18 cellular contexts compared by ENCODE assay signal in genomic region chr1:178278135-178278534, GRCh38.
DNase-seq lines count a peak whose midpoint lies in the region; ATAC-seq and TF ChIP-seq lines count a peak whose summit lies in the region.
"Had no signal": no experiment of that assay in that cellular context is flagged by ENCODE, and none has a peak within 500 bp of the region (broad histone marks: within the 10 kb centered on the region; RNA-seq: fewer than 3 reads in every experiment).

No MANE protein-coding gene starts in this region.

- POLR2A ChIA-PET in PC-9 (lab: Charles Lee; ENCODE audit: unreplicated experiment), result no interaction called here
- POLR2A ChIA-PET in activated CD8-positive, alpha-beta T cell treated with anti-CD3 and anti-CD28 coated beads, Interleukin-2, amount 10 ng/mL, durations not matched to agents 7 days and 5 days (lab: Charles Lee), result no interaction called here

- H3K4me2 ChIP-seq in PC-9, result no peak overlapping the region

- H3K9me3 Mint-ChIP-seq in activated CD8-positive, alpha-beta T cell treated with anti-CD3 and anti-CD28 coated beads, Interleukin-2, amount 10 ng/mL, durations not matched to agents 7 days and 5 days (ENCODE audit: insufficient read depth), result no peaks in the 10 kb centered on the region
- H3K9me3 Mint-ChIP-seq: activated naive CD4-positive, alpha-beta T cell treated with anti-CD3 and anti-CD28 coated beads for 36 hours had no signal

- DNase-seq in PC-9 (no peak), pons (ENCODE audit: low spot score) (peak; percentile 53), iPS-NIHi7 (ENCODE audit: extremely low spot score) (no peak)
- no peak for DNase-seq in activated CD8-positive, alpha-beta T cell treated with anti-CD3 and anti-CD28 coated beads, Interleukin-2, amount 10 ng/mL, durations not matched to agents 7 days and 5 days
- no peak for DNase-seq in activated CD4-positive, CD25-positive, alpha-beta regulatory T cell (lab: John Stamatoyannopoulos, UW)
- DNase-seq: activated CD4-positive, alpha-beta T cell treated with anti-CD3 and anti-CD28 coated beads for 4 hours; activated naive CD4-positive, alpha-beta T cell treated with anti-CD3 and anti-CD28 coated beads for 36 hours; DMS79; NCI-H1930; NCI-H524 treated with DMSO at 0.1 percent for 48 hours; stimulated activated CD4-positive, alpha-beta T cell treated with anti-CD3 and anti-CD28 coated beads, Interleukin-2, amount 100 ng/mL, for 48 hours; testis had no signal

- H3K4me1 ChIP-seq in HUES48 (ENCODE audit: control insufficient read depth, insufficient read depth, low read length) (peaks cover 77% of the 10 kb centered on the region), PC-9 (replicated peaks; ENCODE audit: insufficient read depth) (peaks cover 27% of the 10 kb centered on the region), esophagus (ENCODE audit: control insufficient read depth in 2 of 2, insufficient read depth in 2 of 2, low read length in 1 of 2) (no peaks in the 10 kb centered on the region)
- H3K4me1 ChIP-seq: testis had no signal

- CTCF ChIA-PET in PC-9 (lab: Charles Lee), result no interaction called here
- CTCF ChIA-PET in activated CD8-positive, alpha-beta T cell treated with anti-CD3 and anti-CD28 coated beads, Interleukin-2, amount 10 ng/mL, durations not matched to agents 7 days and 5 days (lab: Charles Lee), result no interaction called here

- H3K36me3 Mint-ChIP-seq in activated CD8-positive, alpha-beta T cell treated with anti-CD3 and anti-CD28 coated beads, Interleukin-2, amount 10 ng/mL, durations not matched to agents 7 days and 5 days (ENCODE audit: low read depth), result no peaks in the 10 kb centered on the region

- H3K9me2 ChIP-seq in PC-9 (ENCODE audit: insufficient read depth), result no peaks in the 10 kb centered on the region

- no peak overlapping the region for H3K27ac Mint-ChIP-seq in activated CD8-positive, alpha-beta T cell treated with anti-CD3 and anti-CD28 coated beads, Interleukin-2, amount 10 ng/mL, durations not matched to agents 7 days and 5 days
- H3K27ac Mint-ChIP-seq: activated naive CD4-positive, alpha-beta T cell treated with anti-CD3 and anti-CD28 coated beads for 36 hours had no signal

- peak overlapping the region; percentile 10 for H3K27ac ChIP-seq in HUES48 (ENCODE audit: low read depth, low read length)
- peak overlapping the region; percentile 26 for H3K27ac ChIP-seq in PC-9
- H3K27ac ChIP-seq in esophagus (ENCODE audit: low read depth in 2 of 2, low read length in 1 of 2), result peak overlapping the region; percentile 69 to 80
- H3K27ac ChIP-seq: right atrium auricular region, testis had no signal

- 57 to 82% methylated on average over 3 of the region's 3 CpGs for WGBS in esophagus, 2 donors

- H3K36me3 ChIP-seq in HUES48 (ENCODE audit: control insufficient read depth, insufficient read depth, low read length) (no peaks in the 10 kb centered on the region), PC-9 (ENCODE audit: low read depth) (no peaks in the 10 kb centered on the region), esophagus (ENCODE audit: control insufficient read depth in 2 of 2, insufficient read depth in 2 of 2, low read length in 1 of 2) (no peaks in the 10 kb centered on the region)
- H3K36me3 ChIP-seq: right atrium auricular region had no signal

- H3K9ac ChIP-seq in HUES48 (ENCODE audit: low read depth, low read length), result no peak overlapping the region

- H3K79me2 ChIP-seq in PC-9 (ENCODE audit: low read depth), result peaks cover 23% of the 10 kb centered on the region

- H2AFZ ChIP-seq in PC-9, result no peak overlapping the region

- no peaks in the 10 kb centered on the region for H3K4me1 Mint-ChIP-seq in activated CD8-positive, alpha-beta T cell treated with anti-CD3 and anti-CD28 coated beads, Interleukin-2, amount 10 ng/mL, durations not matched to agents 7 days and 5 days (ENCODE audit: low read depth)

- TF ChIP-seq CTCF in PC-9 (conservative IDR thresholded peaks at IDR 0.05), result no peak

- ATAC-seq in activated CD8-positive, alpha-beta T cell treated with anti-CD3 and anti-CD28 coated beads, Interleukin-2, amount 10 ng/mL, durations not matched to agents 7 days and 5 days, result no peak
- ATAC-seq in HG02885 (IDR thresholded peaks at IDR 0.05; ENCODE audit: poor library complexity, unreplicated experiment), result no peak

- no peaks in the 10 kb centered on the region for H3K27me3 Mint-ChIP-seq in activated CD8-positive, alpha-beta T cell treated with anti-CD3 and anti-CD28 coated beads, Interleukin-2, amount 10 ng/mL, durations not matched to agents 7 days and 5 days (ENCODE audit: low read depth)

- H3K9me3 ChIP-seq in HUES48 (ENCODE audit: control insufficient read depth, insufficient read depth, low read length), result peaks cover 8% of the 10 kb centered on the region; the same call in 1 of the 2 replicates
- 0 out of 2 replicates have a peak, but pooled peaks cover 4% of the 10 kb centered on the region for H3K9me3 ChIP-seq in PC-9 (ENCODE audit: insufficient read depth, low read depth)
- H3K9me3 ChIP-seq in esophagus (ENCODE audit: control insufficient read depth in 2 of 2, insufficient read depth in 1 of 2, low read depth in 1 of 2, low read length in 1 of 2), result no peaks in the 10 kb centered on the region
- H3K9me3 ChIP-seq: right atrium auricular region, testis had no signal

- no TSS peak for BruUV-seq in PC-9 (replicated peaks; lab: Mats Ljungman, UMichigan)

- H3K4me3 ChIP-seq in HUES48 (ENCODE audit: low read depth, low read length) (no peak overlapping the region), PC-9 (no peak overlapping the region), esophagus (ENCODE audit: low read depth in 1 of 2, low read length in 2 of 2) (no peak overlapping the region)
- H3K4me3 ChIP-seq: lung, right atrium auricular region, testis had no signal

- intact Hi-C loops in PC-9 (cut with micrococcal nuclease; ENCODE audit: unreplicated experiment), result no loop called here

- no peaks in the 10 kb centered on the region for H3K27me3 ChIP-seq in HUES48 (ENCODE audit: control insufficient read depth, insufficient read depth, low read length)
- H3K27me3 ChIP-seq in PC-9 (ENCODE audit: insufficient read depth, low read depth), result no peaks in the 10 kb centered on the region
- H3K27me3 ChIP-seq in esophagus (ENCODE audit: control insufficient read depth in 1 of 2, insufficient read depth in 2 of 2, low read length in 2 of 2), result no peaks in the 10 kb centered on the region
- H3K27me3 ChIP-seq: right atrium auricular region, testis had no signal

- no peaks in the 10 kb centered on the region for H3F3A ChIP-seq in PC-9 (ENCODE audit: insufficient read depth, low read depth)

- H3K4me3 Mint-ChIP-seq in activated CD8-positive, alpha-beta T cell treated with anti-CD3 and anti-CD28 coated beads, Interleukin-2, amount 10 ng/mL, durations not matched to agents 7 days and 5 days, result no peak overlapping the region
- H3K4me3 Mint-ChIP-seq: activated naive CD4-positive, alpha-beta T cell treated with anti-CD3 and anti-CD28 coated beads for 36 hours; neural crest cell had no signal

- H4K20me1 ChIP-seq in PC-9 (ENCODE audit: insufficient read depth), result no peaks in the 10 kb centered on the region

Comparison
In these comparisons a context has a peak if more than half of its experiments do, and no peak if none do; other contexts are left out.
1. H3K27ac ChIP-seq: peak in every context shown above with its lines; median percentile 74 in esophagus; 26 in PC-9; 10 in HUES48.